19 cellular contexts compared by ENCODE assay signal in genomic region chr19:39327318-39327717, GRCh38. TPM values are rescaled to one million over a fixed set of nuclear protein-coding genes. Genes with fewer than 3 reads are reported as not detected.
"Had no signal": no experiment of that assay in that cellular context is flagged by ENCODE, and none has a peak within 500 bp of the region (broad histone marks: within the 10 kb centered on the region; RNA-seq: fewer than 3 reads in every experiment).

No MANE protein-coding gene starts in this region.

- H3K36me3 Mint-ChIP-seq: natural killer cell had no signal

- H3K9ac ChIP-seq: SK-N-SH had no signal

- H3K36me3 ChIP-seq: colonic mucosa, left ventricle myocardium inferior, pancreas, sigmoid colon had no signal

- H3K4me3 ChIP-seq: body of pancreas, colonic mucosa, left ventricle myocardium inferior, mucosa of descending colon, pancreas, sigmoid colon, stomach, testis, upper lobe of right lung had no signal

- H3K27me3 ChIP-seq: body of pancreas, colonic mucosa, pancreas, sigmoid colon, spleen, testis, upper lobe of right lung had no signal

- H3K27ac ChIP-seq: body of pancreas, colonic mucosa, left ventricle myocardium inferior, pancreas, sigmoid colon, stomach, testis, upper lobe of right lung had no signal

- H3K4me3 Mint-ChIP-seq: activated CD4-positive, alpha-beta T cell treated with anti-CD3 and anti-CD28 coated beads for 36 hours; natural killer cell had no signal

- H3K27ac Mint-ChIP-seq: activated CD4-positive, alpha-beta T cell treated with anti-CD3 and anti-CD28 coated beads for 36 hours had no signal

- H3K4me1 ChIP-seq: colonic mucosa, pancreas, sigmoid colon had no signal

- H3K9me3 Mint-ChIP-seq: activated T-helper 17 cell treated with anti-CD3 and anti-CD28 coated beads, Interleukin-2, amount 50 U/mL, for 72 hours; natural killer cell had no signal

- H3K4me2 ChIP-seq: SK-N-SH had no signal

- H3K27me3 Mint-ChIP-seq: activated CD4-positive, alpha-beta T cell treated with anti-CD3 and anti-CD28 coated beads for 36 hours; activated T-helper 17 cell treated with anti-CD3 and anti-CD28 coated beads, Interleukin-2, amount 50 U/mL, for 72 hours had no signal

- H3K9me3 ChIP-seq: body of pancreas, colonic mucosa, left ventricle myocardium inferior, mucosa of descending colon, pancreas, sigmoid colon, SK-N-SH, spleen, stomach, testis, upper lobe of right lung had no signal

RNA-seq across cellular contexts. Expression of gene IFNL1, which starts 31.1 kb away (rescaled TPM):
- total RNA-seq: activated CD8-positive, alpha-beta memory T cell treated with anti-CD3 and anti-CD28 coated beads for 36 hours; body of pancreas; colonic mucosa; glomerular endothelial cell; kidney; left ventricle myocardium inferior; mucosa of descending colon; pancreas; sigmoid colon; spleen; stomach; T-helper 1 cell treated with Interleukin-12 subunit alpha and Interleukin-12 subunit beta and Interleukin-4 antibody, amounts not matched to agents 30 ng/mL and 1 ng/mL, for 36 hours; testis; upper lobe of right lung had no signal
- polyA plus RNA-seq: esophagus, pancreas, SK-N-SH, spleen, stomach had no signal

RNA-seq across cellular contexts. Expression of gene IFNL2, which starts 59.1 kb away (rescaled TPM):
- total RNA-seq: activated CD4-positive, alpha-beta T cell treated with anti-CD3 and anti-CD28 coated beads for 36 hours; activated CD8-positive, alpha-beta memory T cell treated with anti-CD3 and anti-CD28 coated beads for 36 hours; activated T-helper 17 cell treated with anti-CD3 and anti-CD28 coated beads, Interleukin-2, amount 50 U/mL, for 72 hours; body of pancreas; colonic mucosa; glomerular endothelial cell; kidney; left ventricle myocardium inferior; mucosa of descending colon; natural killer cell; pancreas; sigmoid colon; spleen; stomach; T-helper 1 cell treated with Interleukin-12 subunit alpha and Interleukin-12 subunit beta and Interleukin-4 antibody, amounts not matched to agents 30 ng/mL and 1 ng/mL, for 36 hours; upper lobe of right lung had no signal
- polyA plus RNA-seq: esophagus, pancreas, sigmoid colon, SK-N-SH, spleen, stomach had no signal
